In the genomic region with DNA sequence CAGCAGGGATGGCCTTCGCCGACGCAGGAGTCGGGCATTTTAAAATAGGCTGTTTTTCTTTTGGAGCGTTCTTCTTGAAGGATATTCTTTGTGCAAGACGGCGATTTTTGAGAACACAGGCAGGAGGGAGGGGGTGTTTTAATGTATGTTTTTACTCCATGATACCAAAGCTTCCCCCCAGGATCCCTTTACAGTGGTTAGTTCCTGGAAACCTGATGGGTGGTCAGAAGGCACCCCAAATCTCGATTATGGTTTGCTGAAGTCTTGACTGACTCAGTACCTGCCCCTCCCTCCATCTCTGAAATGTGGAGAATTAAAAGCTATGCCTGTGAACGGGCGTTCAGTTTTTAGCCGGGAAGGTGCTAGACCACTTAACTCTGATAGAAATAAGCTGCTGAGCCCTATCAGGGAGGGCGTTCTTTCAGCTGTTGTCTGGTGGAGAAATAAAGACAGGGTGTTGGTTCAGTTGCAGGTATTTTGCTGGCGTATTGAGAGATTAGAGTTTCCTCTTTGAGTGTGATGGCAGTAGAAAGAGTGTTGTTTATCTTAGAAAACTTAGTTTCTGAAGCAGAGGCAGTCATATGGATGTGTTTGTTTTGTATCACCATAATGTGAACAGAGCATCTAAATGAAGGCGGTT, we compare ENCODE assay signal across 8 cellular contexts. TPM values are rescaled to one million over a fixed set of nuclear protein-coding genes. Genes with fewer than 3 reads are reported as not detected.
DNase-seq lines count a peak whose midpoint lies in the region; ATAC-seq and TF ChIP-seq lines count a peak whose summit lies in the region.

No MANE protein-coding gene starts in this region.

- H3K27ac ChIP-seq in iPS-18a (ENCODE audit: low read length) (no peak overlapping the region), stomach (peak overlapping the region; percentile 67 to 97 (median 93))

- H3K36me3 ChIP-seq in iPS-18a (ENCODE audit: control insufficient read depth, low read depth, low read length) = no peaks in the 10 kb centered on the region
- H3K36me3 ChIP-seq in stomach = no peaks in the 10 kb centered on the region

- peak overlapping the region; percentile 95 for H3K4me3 Mint-ChIP-seq in T-helper 1 cell treated with Interleukin-12 subunit alpha and Interleukin-12 subunit beta and Interleukin-4 antibody, amounts not matched to agents 30 μg/mL and 1 μg/mL, for 36 hours
- peak overlapping the region; percentile 90 for H3K4me3 Mint-ChIP-seq in activated naive CD8-positive, alpha-beta T cell treated with anti-CD3 and anti-CD28 coated beads for 36 hours

- H3K27me3 ChIP-seq in iPS-18a (ENCODE audit: control insufficient read depth, insufficient read depth, low read length) (peaks cover 25% of the 10 kb centered on the region), stomach (peaks cover 0 to 27% (median 13%) of the 10 kb centered on the region in 3 donors)

- no peak for ATAC-seq in GM21529 (IDR thresholded peaks at IDR 0.05; ENCODE audit: unreplicated experiment)
- ATAC-seq in HG02938 (IDR thresholded peaks at IDR 0.05; ENCODE audit: unreplicated experiment) = no peak

- peaks cover 51% of the 10 kb centered on the region for H3K27me3 Mint-ChIP-seq in T-helper 1 cell treated with Interleukin-12 subunit alpha and Interleukin-12 subunit beta and Interleukin-4 antibody, amounts not matched to agents 30 μg/mL and 1 μg/mL, for 36 hours (ENCODE audit: low read depth)
- peaks cover 9% of the 10 kb centered on the region for H3K27me3 Mint-ChIP-seq in activated naive CD8-positive, alpha-beta T cell treated with anti-CD3 and anti-CD28 coated beads for 36 hours

- H3K4me1 ChIP-seq in iPS-18a (ENCODE audit: control insufficient read depth, low read depth, low read length) (peaks cover 23% of the 10 kb centered on the region), stomach (peaks cover 15 to 70% (median 41%) of the 10 kb centered on the region in 4 donors)

- peaks cover 31% of the 10 kb centered on the region for H3K4me1 Mint-ChIP-seq in T-helper 1 cell treated with Interleukin-12 subunit alpha and Interleukin-12 subunit beta and Interleukin-4 antibody, amounts not matched to agents 30 μg/mL and 1 μg/mL, for 36 hours (ENCODE audit: low read depth)
- peaks cover 42% of the 10 kb centered on the region for H3K4me1 Mint-ChIP-seq in activated naive CD8-positive, alpha-beta T cell treated with anti-CD3 and anti-CD28 coated beads for 36 hours

- H3K9me3 ChIP-seq in iPS-18a (ENCODE audit: control insufficient read depth, low read depth, low read length) = no peaks in the 10 kb centered on the region
- H3K9me3 ChIP-seq in stomach = no peaks in the 10 kb centered on the region

- H3K9ac ChIP-seq in iPS-18a (ENCODE audit: low read length) = peak overlapping the region; percentile 78

- peak overlapping the region; percentile 93 for H3K27ac Mint-ChIP-seq in T-helper 1 cell treated with Interleukin-12 subunit alpha and Interleukin-12 subunit beta and Interleukin-4 antibody, amounts not matched to agents 30 μg/mL and 1 μg/mL, for 36 hours
- peak overlapping the region; percentile 85 for H3K27ac Mint-ChIP-seq in activated naive CD8-positive, alpha-beta T cell treated with anti-CD3 and anti-CD28 coated beads for 36 hours

- TF ChIP-seq CTCF in stomach (IDR thresholded peaks at IDR 0.05) = no peak

- DNase-seq in T-helper 1 cell (no peak), stomach (no peak), ACHN (no peak)
- DNase-seq in activated naive CD8-positive, alpha-beta T cell treated with anti-CD3 and anti-CD28 coated beads for 36 hours = no peak

- intact Hi-C loops in stomach (cut with DNase I; ENCODE audit: low total_unique reads) = loop anchor here (10.0 kb wide), 1 partner anchor 123 kb away; no protein-coding TSS in a partner anchor

- H3K9me3 Mint-ChIP-seq in T-helper 1 cell treated with Interleukin-12 subunit alpha and Interleukin-12 subunit beta and Interleukin-4 antibody, amounts not matched to agents 30 μg/mL and 1 μg/mL, for 36 hours = no peaks in the 10 kb centered on the region
- no peaks in the 10 kb centered on the region for H3K9me3 Mint-ChIP-seq in activated naive CD8-positive, alpha-beta T cell treated with anti-CD3 and anti-CD28 coated beads for 36 hours

- no peak for TF ChIP-seq EP300 in stomach (IDR thresholded peaks at IDR 0.05)

- no peak for TF ChIP-seq POLR2A in stomach (IDR thresholded peaks at IDR 0.05)

- peak overlapping the region; percentile 74 for H3K4me3 ChIP-seq in iPS-18a (ENCODE audit: low read length)
- H3K4me3 ChIP-seq in stomach = peak overlapping the region; percentile 84 to 89 (median 88)

- in situ Hi-C loops in ACHN (cut with HindIII; ENCODE audit: low pct_ligation_motif_present, low pct_unique_long_range_greater_than_20kb, low sequenced_read_pairs) = no loop called here

- H3K36me3 Mint-ChIP-seq in T-helper 1 cell treated with Interleukin-12 subunit alpha and Interleukin-12 subunit beta and Interleukin-4 antibody, amounts not matched to agents 30 μg/mL and 1 μg/mL, for 36 hours (ENCODE audit: low read depth) = peaks cover 9% of the 10 kb centered on the region
- no peaks in the 10 kb centered on the region for H3K36me3 Mint-ChIP-seq in activated naive CD8-positive, alpha-beta T cell treated with anti-CD3 and anti-CD28 coated beads for 36 hours

- 13 to 18% (median 14%) methylated on average over 14 of the region's 14 CpGs for WGBS in stomach, 5 donors

RNA-seq across cellular contexts. Expression of gene IGF1R, which starts 3.4 kb away (rescaled TPM):
- total RNA-seq in activated naive CD8-positive, alpha-beta T cell treated with anti-CD3 and anti-CD28 coated beads for 36 hours = 10 to 100 TPM; 17.7 to 18.9 TPM
- 100 to 1,000 TPM in 1 of 5 donors, 10 to 100 TPM in 4; 40.3 to 131 (median 73.7) TPM for total RNA-seq in stomach
- polyA plus RNA-seq in stomach = 1 to 10 TPM; 2.3 to 4.8 (median 3.0) TPM
